In genomic region chr10:21519981-21520436, GRCh38 we compare ENCODE assay signal across 8 cellular contexts. TPM values are rescaled to one million over a fixed set of nuclear protein-coding genes. Genes with fewer than 3 reads are reported as not detected.
DNase-seq lines count a peak whose midpoint lies in the region; ATAC-seq and TF ChIP-seq lines count a peak whose summit lies in the region.
"Had no signal": no experiment of that assay in that cellular context is flagged by ENCODE, and none has a peak within 500 bp of the region (broad histone marks: within the 10 kb centered on the region; RNA-seq: fewer than 3 reads in every experiment).

No MANE protein-coding gene starts in this region.

- no peaks in the 10 kb centered on the region for H3K27me3 ChIP-seq in trophoblast cell (ENCODE audit: insufficient read depth, low read length)

- DNase-seq in T-helper 17 cell: no peak
- peak; percentile 82 for DNase-seq in fibroblast of mammary gland (ENCODE audit: low read depth)
- peak in 1 of 2 donors; percentile 36 for DNase-seq in trophoblast cell
- DNase-seq in nucleus accumbens (lab: John Stamatoyannopoulos, UW): no peak
- DNase-seq in GM10266 (ENCODE audit: extremely low spot score): no peak

- H3K27ac ChIP-seq in trophoblast cell (ENCODE audit: low read depth, low read length): peak overlapping the region; percentile 1
- H3K27ac ChIP-seq: VCaP had no signal

- H2AFZ ChIP-seq in trophoblast cell (ENCODE audit: insufficient read depth, low read length, poor library complexity): no peak overlapping the region

- peak overlapping the region; percentile 95 for H3K4me2 ChIP-seq in trophoblast cell (ENCODE audit: low read length)

- no peak overlapping the region for H3K23ac ChIP-seq in trophoblast cell (ENCODE audit: low read length)

- H2BK5ac ChIP-seq in trophoblast cell (ENCODE audit: low read depth, low read length, poor library complexity): no peak overlapping the region

- WGBS in trophoblast cell (ENCODE audit: extremely low coverage, insufficient coverage, insufficient read length): no CpG with 5 or more reads among the region's 12 CpGs

- ATAC-seq in HG02938 (IDR thresholded peaks at IDR 0.05; ENCODE audit: unreplicated experiment): peak; percentile 50
- peak; percentile 37 for ATAC-seq in T-helper 17 cell

- H3K9me3 ChIP-seq in T-helper 17 cell (ENCODE audit: control insufficient read depth, low read length, poor library complexity, severe bottlenecking) (no peaks in the 10 kb centered on the region), trophoblast cell (ENCODE audit: insufficient read depth, low read depth, low read length) (peaks cover 3% of the 10 kb centered on the region)

- H3K4ac ChIP-seq in trophoblast cell (ENCODE audit: low read depth, low read length): no peak overlapping the region

- H3K27me3 Mint-ChIP-seq in T-helper 17 cell: peaks cover 63% of the 10 kb centered on the region

- no peak overlapping the region for H3K14ac ChIP-seq in trophoblast cell (ENCODE audit: low read length)

- no peaks in the 10 kb centered on the region for H3K36me3 ChIP-seq in trophoblast cell (ENCODE audit: control insufficient read depth in 1 of 2, insufficient read depth in 2 of 2, low read length in 2 of 2)

- no peak overlapping the region for H2AK5ac ChIP-seq in trophoblast cell (ENCODE audit: low read length)

- peaks cover 38% of the 10 kb centered on the region for H3K4me1 Mint-ChIP-seq in T-helper 17 cell

- peak overlapping the region; percentile 71 for H3K4me3 Mint-ChIP-seq in T-helper 17 cell

- no peak overlapping the region for H4K91ac ChIP-seq in trophoblast cell (ENCODE audit: low read depth, low read length)

- no peak overlapping the region for H4K12ac ChIP-seq in trophoblast cell (ENCODE audit: low read depth, low read length)

- H3K4me1 ChIP-seq in trophoblast cell (ENCODE audit: control insufficient read depth in 1 of 2, insufficient read depth in 2 of 2, low read length in 2 of 2): peaks cover 2 to 4% of the 10 kb centered on the region in 2 experiments

- no peak overlapping the region for H3K9ac ChIP-seq in trophoblast cell (ENCODE audit: low read length)

- TF ChIP-seq CTCF in fibroblast of mammary gland (conservative IDR thresholded peaks at IDR 0.05; ENCODE audit: control insufficient read depth, insufficient read depth, low read depth, low read length) (no peak), GM10266 (IDR thresholded peaks at IDR 0.05; ENCODE audit: control insufficient read depth, insufficient read depth, low read depth, missing control alignments) (no peak)

- H3K36me3 Mint-ChIP-seq in T-helper 17 cell (ENCODE audit: low read depth): peaks cover 7% of the 10 kb centered on the region

- H2BK120ac ChIP-seq in trophoblast cell (ENCODE audit: insufficient read depth, low read length, poor library complexity): no peak overlapping the region

- H3K79me1 ChIP-seq in trophoblast cell (ENCODE audit: low read length): peaks cover 43% of the 10 kb centered on the region

- peak overlapping the region; percentile 59 for H3K4me3 ChIP-seq in GM08714 (ENCODE audit: low read length)
- peak overlapping the region; percentile 61 for H3K4me3 ChIP-seq in fibroblast of mammary gland (ENCODE audit: control insufficient read depth, low read depth, low read length)
- no peak overlapping the region for H3K4me3 ChIP-seq in trophoblast cell (ENCODE audit: low read depth, low read length)

- peak overlapping the region; percentile 39 for H3K27ac Mint-ChIP-seq in T-helper 17 cell

- H2BK12ac ChIP-seq in trophoblast cell (ENCODE audit: low read length): no peak overlapping the region

- H4K8ac ChIP-seq in trophoblast cell (ENCODE audit: low read depth, low read length): peak overlapping the region; percentile 40

- no peak overlapping the region for H3K18ac ChIP-seq in trophoblast cell (ENCODE audit: low read length)

- peaks cover 13% of the 10 kb centered on the region for H3K79me2 ChIP-seq in trophoblast cell (ENCODE audit: control insufficient read depth, insufficient read depth, low read length, poor library complexity)

RNA-seq across cellular contexts. Expression of gene SKIDA1, which starts 5.5 kb away (rescaled TPM):
- total RNA-seq in T-helper 17 cell: under 1 TPM; 0.34 to 0.37 TPM
- polyA plus RNA-seq in trophoblast cell (2013): 27.4 and 28.4 TPM in 2 replicates

RNA-seq across cellular contexts. Expression of gene MLLT10, which starts 14.0 kb away (rescaled TPM):
- 10 to 100 TPM; 68.6 to 72.0 TPM for total RNA-seq in T-helper 17 cell
- polyA plus RNA-seq in trophoblast cell (2013): 53.9 and 56.9 TPM in 2 replicates
